In the genomic region with DNA sequence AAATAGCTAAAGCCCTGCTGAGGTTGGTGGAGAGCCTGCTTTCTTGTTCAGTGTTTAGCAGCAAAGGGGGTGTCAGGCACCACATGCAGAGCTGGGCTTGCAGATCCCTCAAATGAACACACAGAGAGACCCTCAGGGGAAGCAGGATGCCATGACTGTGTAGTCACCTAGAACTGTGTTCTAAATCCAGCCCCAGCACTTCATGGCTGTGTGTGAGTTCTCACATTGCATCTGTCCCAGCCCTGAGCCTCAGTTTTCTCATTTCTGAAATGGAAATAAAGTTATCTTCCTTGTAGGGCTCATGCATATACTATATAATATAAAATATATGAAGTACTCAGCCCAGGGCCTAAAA, we compare ENCODE assay signal across 11 cellular contexts. TPM values are rescaled to one million over a fixed set of nuclear protein-coding genes. Genes with fewer than 3 reads are reported as not detected.
DNase-seq lines count a peak whose midpoint lies in the region; ATAC-seq and TF ChIP-seq lines count a peak whose summit lies in the region.
"Had no signal": no experiment of that assay in that cellular context is flagged by ENCODE, and none has a peak within 500 bp of the region (broad histone marks: within the 10 kb centered on the region; RNA-seq: fewer than 3 reads in every experiment).

No MANE protein-coding gene starts in this region.

- POLR2A ChIA-PET in CD8-positive, alpha-beta memory T cell (lab: Charles Lee), result no interaction called here

- peaks cover 0 to 8% (median 0%) of the 10 kb centered on the region in 5 donors for H3K9me3 Mint-ChIP-seq in CD8-positive, alpha-beta memory T cell

- peaks cover 39% of the 10 kb centered on the region for H3K4me1 ChIP-seq in CD8-positive, alpha-beta memory T cell (ENCODE audit: insufficient read depth, low read length)
- peaks cover 39% of the 10 kb centered on the region for H3K4me1 ChIP-seq in fibroblast of lung (ENCODE audit: control insufficient read depth, extremely low read depth, insufficient read depth, low read length)

- H3K4me3 ChIP-seq in CD8-positive, alpha-beta memory T cell (ENCODE audit: low read length), result no peak overlapping the region
- H3K4me3 ChIP-seq in fibroblast of lung (replicated peaks in 1 of 4; ENCODE audit: control extremely low read depth in 1 of 4, insufficient read depth in 1 of 4, low read depth in 3 of 4, low read length in 4 of 4), result no peak overlapping the region

- peak overlapping the region in 6 of 8 donors; percentile 67 to 96 (median 88) for H3K27ac Mint-ChIP-seq in CD8-positive, alpha-beta memory T cell

- peaks cover 7 to 27% of the 10 kb centered on the region in 2 donors for H3K27me3 Mint-ChIP-seq in CD8-positive, alpha-beta memory T cell

- H4K20me1 ChIP-seq in fibroblast of lung (ENCODE audit: control insufficient read depth, extremely low read depth, insufficient read depth, low read length), result no peaks in the 10 kb centered on the region

- intact Hi-C loops in sciatic nerve (cut with DNase I), result no loop called here

- H3K36me3 ChIP-seq in CD8-positive, alpha-beta memory T cell (ENCODE audit: insufficient read depth, low read length), result no peaks in the 10 kb centered on the region
- no peaks in the 10 kb centered on the region for H3K36me3 ChIP-seq in fibroblast of lung (ENCODE audit: control insufficient read depth, insufficient read depth, low read length)

- CTCF ChIA-PET in CD8-positive, alpha-beta memory T cell (lab: Charles Lee), result interaction anchor here (0.6 to 2.3 kb wide), 3 partner anchors 9 to 408 kb away, joined by 3 to 6 read pairs (median 3); no protein-coding TSS in a partner anchor

- DNase-seq in CD8-positive, alpha-beta memory T cell, result no peak
- DNase-seq in fibroblast of lung (ENCODE audit: low read depth in 2 of 2) (peak in 1 of 2 donors; percentile 32), sciatic nerve (ENCODE audit: low spot score) (no peak), DMS153 treated with DMSO at 0.1 percent for 48 hours (lab: John Stamatoyannopoulos, UW; ENCODE audit: unreplicated experiment) (no peak)
- no peak for DNase-seq in activated naive CD4-positive, alpha-beta T cell treated with Interleukin-2 at 50 U/mL for 16 hours
- DNase-seq: activated effector memory CD4-positive, alpha-beta T cell treated with Interleukin-2 at 50 U/mL for 16 hours; Karpas-422; NCI-H82 had no signal

- TF ChIP-seq CTCF in fibroblast of lung (conservative IDR thresholded peaks at IDR 0.05 in 1 of 2, IDR thresholded peaks at IDR 0.05 in 1 of 2; ENCODE audit: low read depth in 1 of 2, low read length in 2 of 2), result no peak

- H3K4me3 Mint-ChIP-seq in CD8-positive, alpha-beta memory T cell, result no peak overlapping the region

- H3K9me3 ChIP-seq in CD8-positive, alpha-beta memory T cell (ENCODE audit: low read length), result no peaks in the 10 kb centered on the region
- no peaks in the 10 kb centered on the region for H3K9me3 ChIP-seq in fibroblast of lung (ENCODE audit: control insufficient read depth, insufficient read depth, low read depth, low read length)

- no peak overlapping the region for H3K9ac ChIP-seq in fibroblast of lung (ENCODE audit: insufficient read depth, low read length)

- H3K36me3 Mint-ChIP-seq in CD8-positive, alpha-beta memory T cell, result peaks cover 0 to 25% (median 3%) of the 10 kb centered on the region in 3 donors

- ATAC-seq in HG03378 (IDR thresholded peaks at IDR 0.05; ENCODE audit: unreplicated experiment) (peak; percentile 13), sciatic nerve (peak; percentile 27), GM18505 (IDR thresholded peaks at IDR 0.05; ENCODE audit: unreplicated experiment) (no peak), GM21367 (IDR thresholded peaks at IDR 0.05; ENCODE audit: unreplicated experiment) (no peak)

- TF ChIP-seq POLR2A in GM18505 (IDR thresholded peaks at IDR 0.05; ENCODE audit: borderline replicate concordance, extremely low read depth, insufficient read depth, insufficient read length), result no peak

- H3K79me2 ChIP-seq in fibroblast of lung (ENCODE audit: control insufficient read depth, insufficient read depth, low read length), result no peaks in the 10 kb centered on the region

- H3K27me3 ChIP-seq in CD8-positive, alpha-beta memory T cell (ENCODE audit: insufficient read depth, low read length, poor library complexity, severe bottlenecking), result no peaks in the 10 kb centered on the region
- no peaks in the 10 kb centered on the region for H3K27me3 ChIP-seq in fibroblast of lung (ENCODE audit: control insufficient read depth, insufficient read depth, low read length)

- no peak overlapping the region for H3K27ac ChIP-seq in CD8-positive, alpha-beta memory T cell (ENCODE audit: low read depth, low read length)
- peak overlapping the region; percentile 94 for H3K27ac ChIP-seq in fibroblast of lung (ENCODE audit: insufficient read depth, low read length)

- H3K4me1 Mint-ChIP-seq in CD8-positive, alpha-beta memory T cell, result peaks cover 24 to 44% (median 32%) of the 10 kb centered on the region in 3 donors

- H2AFZ ChIP-seq in fibroblast of lung (ENCODE audit: low read length), result no peak overlapping the region

- no peak overlapping the region for H3K4me2 ChIP-seq in fibroblast of lung (ENCODE audit: extremely low read depth, insufficient read depth, low read length)

RNA-seq across cellular contexts. Expression of a gene that starts 47.1 kb away (rescaled TPM):
- 100 to 1,000 TPM in 1 of 2 experiments, 10 to 100 TPM in 1; 96.6 to 100 TPM for total RNA-seq in CD8-positive, alpha-beta memory T cell
- polyA plus RNA-seq in CD8-positive, alpha-beta memory T cell, result 60.3 TPM
- total RNA-seq in fibroblast of lung (42.1 TPM in 2 replicates), sciatic nerve (78.8 TPM)
- 51.4 and 54.0 TPM in 2 replicates for polyA plus RNA-seq in fibroblast of lung
- polyA plus RNA-seq in fibroblast of lung (2012), result 75.4 and 77.8 TPM in 2 replicates
- 2.6 and 2.9 TPM in 2 replicates for polyA minus RNA-seq in fibroblast of lung (ENCODE audit: low replicate concordance)

RNA-seq across cellular contexts. Expression of a gene that starts 47.3 kb away (rescaled TPM):
- 1 to 10 TPM; 1.6 to 1.8 TPM for total RNA-seq in CD8-positive, alpha-beta memory T cell
- polyA plus RNA-seq in CD8-positive, alpha-beta memory T cell, result 0.28 TPM
- total RNA-seq in fibroblast of lung (0.50 and 0.51 TPM in 2 replicates), sciatic nerve (0.80 TPM)
- 0.94 and 1.4 TPM in 2 replicates for polyA plus RNA-seq in fibroblast of lung
- polyA plus RNA-seq in fibroblast of lung (2012), result 0.58 and 0.91 TPM in 2 replicates
- 0.86 and 1.3 TPM in 2 replicates for polyA minus RNA-seq in fibroblast of lung (ENCODE audit: low replicate concordance)

Comparison
In these comparisons a context has a peak if more than half of its experiments do, and no peak if none do; other contexts are left out.
1. ATAC-seq: peak in HG03378 (single experiment) and sciatic nerve (single experiment); none in GM18505 (single experiment) and GM21367 (single experiment).